1 cellular context compared by ENCODE assay signal in the genomic region with DNA sequence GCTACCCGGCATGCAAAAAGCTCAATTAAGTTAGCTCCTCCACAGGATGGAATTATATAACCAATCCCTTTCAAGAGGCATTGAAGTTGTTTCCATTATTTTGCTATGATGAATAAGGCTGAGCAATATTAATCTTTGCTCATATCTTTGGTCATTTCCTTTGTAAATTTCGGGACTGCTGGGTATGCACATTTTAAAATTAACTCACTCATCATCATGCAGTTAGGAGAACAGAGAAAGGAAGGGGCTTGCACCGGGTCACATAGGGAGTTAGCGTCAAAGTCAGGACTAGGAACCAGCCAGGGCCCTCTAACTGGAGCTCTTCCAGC.
TF ChIP-seq lines count a peak whose summit lies in the region.

No MANE protein-coding gene starts in this region.

TF ChIP-seq in GM23338, 12 proteins besides CTCF, POLR2A, EP300 and RAD21 (continued from another document):
- TF ChIP-seq, protein P1, sequence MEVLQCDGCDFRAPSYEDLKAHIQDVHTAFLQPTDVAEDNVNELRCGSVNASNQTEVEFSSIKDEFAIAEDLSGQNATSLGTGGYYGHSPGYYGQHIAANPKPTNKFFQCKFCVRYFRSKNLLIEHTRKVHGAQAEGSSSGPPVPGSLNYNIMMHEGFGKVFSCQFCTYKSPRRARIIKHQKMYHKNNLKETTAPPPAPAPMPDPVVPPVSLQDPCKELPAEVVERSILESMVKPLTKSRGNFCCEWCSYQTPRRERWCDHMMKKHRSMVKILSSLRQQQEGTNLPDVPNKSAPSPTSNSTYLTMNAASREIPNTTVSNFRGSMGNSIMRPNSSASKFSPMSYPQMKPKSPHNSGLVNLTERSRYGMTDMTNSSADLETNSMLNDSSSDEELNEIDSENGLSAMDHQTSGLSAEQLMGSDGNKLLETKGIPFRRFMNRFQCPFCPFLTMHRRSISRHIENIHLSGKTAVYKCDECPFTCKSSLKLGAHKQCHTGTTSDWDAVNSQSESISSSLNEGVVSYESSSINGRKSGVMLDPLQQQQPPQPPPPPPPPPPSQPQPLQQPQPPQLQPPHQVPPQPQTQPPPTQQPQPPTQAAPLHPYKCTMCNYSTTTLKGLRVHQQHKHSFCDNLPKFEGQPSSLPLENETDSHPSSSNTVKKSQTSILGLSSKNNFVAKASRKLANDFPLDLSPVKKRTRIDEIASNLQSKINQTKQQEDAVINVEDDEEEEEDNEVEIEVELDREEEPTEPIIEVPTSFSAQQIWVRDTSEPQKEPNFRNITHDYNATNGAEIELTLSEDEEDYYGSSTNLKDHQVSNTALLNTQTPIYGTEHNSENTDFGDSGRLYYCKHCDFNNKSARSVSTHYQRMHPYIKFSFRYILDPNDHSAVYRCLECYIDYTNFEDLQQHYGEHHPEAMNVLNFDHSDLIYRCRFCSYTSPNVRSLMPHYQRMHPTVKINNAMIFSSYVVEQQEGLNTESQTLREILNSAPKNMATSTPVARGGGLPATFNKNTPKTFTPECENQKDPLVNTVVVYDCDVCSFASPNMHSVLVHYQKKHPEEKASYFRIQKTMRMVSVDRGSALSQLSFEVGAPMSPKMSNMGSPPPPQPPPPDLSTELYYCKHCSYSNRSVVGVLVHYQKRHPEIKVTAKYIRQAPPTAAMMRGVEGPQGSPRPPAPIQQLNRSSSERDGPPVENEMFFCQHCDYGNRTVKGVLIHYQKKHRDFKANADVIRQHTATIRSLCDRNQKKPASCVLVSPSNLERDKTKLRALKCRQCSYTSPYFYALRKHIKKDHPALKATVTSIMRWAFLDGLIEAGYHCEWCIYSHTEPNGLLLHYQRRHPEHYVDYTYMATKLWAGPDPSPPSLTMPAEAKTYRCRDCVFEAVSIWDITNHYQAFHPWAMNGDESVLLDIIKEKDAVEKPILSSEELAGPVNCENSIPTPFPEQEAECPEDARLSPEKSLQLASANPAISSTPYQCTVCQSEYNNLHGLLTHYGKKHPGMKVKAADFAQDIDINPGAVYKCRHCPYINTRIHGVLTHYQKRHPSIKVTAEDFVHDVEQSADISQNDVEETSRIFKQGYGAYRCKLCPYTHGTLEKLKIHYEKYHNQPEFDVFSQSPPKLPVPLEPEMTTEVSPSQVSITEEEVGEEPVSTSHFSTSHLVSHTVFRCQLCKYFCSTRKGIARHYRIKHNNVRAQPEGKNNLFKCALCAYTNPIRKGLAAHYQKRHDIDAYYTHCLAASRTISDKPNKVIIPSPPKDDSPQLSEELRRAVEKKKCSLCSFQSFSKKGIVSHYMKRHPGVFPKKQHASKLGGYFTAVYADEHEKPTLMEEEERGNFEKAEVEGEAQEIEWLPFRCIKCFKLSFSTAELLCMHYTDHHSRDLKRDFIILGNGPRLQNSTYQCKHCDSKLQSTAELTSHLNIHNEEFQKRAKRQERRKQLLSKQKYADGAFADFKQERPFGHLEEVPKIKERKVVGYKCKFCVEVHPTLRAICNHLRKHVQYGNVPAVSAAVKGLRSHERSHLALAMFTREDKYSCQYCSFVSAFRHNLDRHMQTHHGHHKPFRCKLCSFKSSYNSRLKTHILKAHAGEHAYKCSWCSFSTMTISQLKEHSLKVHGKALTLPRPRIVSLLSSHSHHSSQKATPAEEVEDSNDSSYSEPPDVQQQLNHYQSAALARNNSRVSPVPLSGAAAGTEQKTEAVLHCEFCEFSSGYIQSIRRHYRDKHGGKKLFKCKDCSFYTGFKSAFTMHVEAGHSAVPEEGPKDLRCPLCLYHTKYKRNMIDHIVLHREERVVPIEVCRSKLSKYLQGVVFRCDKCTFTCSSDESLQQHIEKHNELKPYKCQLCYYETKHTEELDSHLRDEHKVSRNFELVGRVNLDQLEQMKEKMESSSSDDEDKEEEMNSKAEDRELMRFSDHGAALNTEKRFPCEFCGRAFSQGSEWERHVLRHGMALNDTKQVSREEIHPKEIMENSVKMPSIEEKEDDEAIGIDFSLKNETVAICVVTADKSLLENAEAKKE (CRISPR knock-in tag; IDR thresholded peaks at IDR 0.05) = no peak
- TF ChIP-seq STAT1 (IDR thresholded peaks at IDR 0.05; ENCODE audit: unreplicated experiment) = no peak
- no peak for TF ChIP-seq CREB1 (CRISPR knock-in tag; IDR thresholded peaks at IDR 0.05; ENCODE audit: low read depth)
- no peak for TF ChIP-seq ZNF331 (CRISPR knock-in tag; IDR thresholded peaks at IDR 0.05; ENCODE audit: low read depth)
- TF ChIP-seq NANOG (IDR thresholded peaks at IDR 0.05; ENCODE audit: borderline replicate concordance) = no peak
- no peak for TF ChIP-seq EZH2 (IDR thresholded peaks at IDR 0.05; ENCODE audit: low read depth, unreplicated experiment)
- TF ChIP-seq ZNF114 (CRISPR knock-in tag; IDR thresholded peaks at IDR 0.05) = no peak
